ENCODE assay signal across 14 cellular contexts in the genomic region with DNA sequence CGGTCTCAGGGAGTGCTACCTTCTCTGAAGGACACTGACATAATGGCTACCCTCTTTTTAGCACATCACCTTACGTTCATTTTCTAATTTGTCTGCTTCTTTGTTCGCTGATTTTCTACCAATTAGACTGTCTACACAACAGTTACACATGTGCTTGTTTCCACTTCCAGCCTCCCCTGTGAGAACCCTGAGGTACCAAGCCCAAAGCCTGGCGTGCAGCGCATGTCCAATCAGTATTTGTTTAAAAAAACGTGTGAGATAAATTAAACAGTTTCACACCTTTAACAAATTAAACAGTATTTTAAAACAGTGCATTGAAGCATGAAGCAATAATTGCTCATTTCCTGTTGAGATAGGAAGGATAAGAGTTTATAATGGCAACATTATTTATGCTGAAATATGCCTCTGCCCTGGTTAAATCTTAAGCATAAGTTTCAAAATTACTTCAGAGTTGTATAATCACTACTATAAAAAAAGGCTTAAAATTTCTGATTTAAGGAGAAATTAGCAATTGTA.
"Had no signal": no experiment of that assay in that cellular context is flagged by ENCODE, and none has a peak within 500 bp of the region (broad histone marks: within the 10 kb centered on the region; RNA-seq: fewer than 3 reads in every experiment).

No MANE protein-coding gene starts in this region.

- H3K9me3 ChIP-seq: ascending aorta, colonic mucosa, thyroid gland had no signal

- H3K27ac Mint-ChIP-seq: activated naive CD8-positive, alpha-beta T cell treated with anti-CD3 and anti-CD28 coated beads, Interleukin-2, amount 10 ng/mL, durations not matched to agents 7 days and 5 days; mesothelial cell of epicardium had no signal

- H3K4me3 Mint-ChIP-seq: activated naive CD8-positive, alpha-beta T cell treated with anti-CD3 and anti-CD28 coated beads, Interleukin-2, amount 10 ng/mL, durations not matched to agents 7 days and 5 days; activated T-cell treated with anti-CD3 and anti-CD28 coated beads, Interleukin-2, amount 50 U/mL, for 4 hours; mesothelial cell of epicardium had no signal

- H3K27me3 ChIP-seq: ascending aorta, cardiac muscle cell, colonic mucosa, thyroid gland had no signal

- H3K36me3 Mint-ChIP-seq: mesothelial cell of epicardium had no signal

- H3K36me3 ChIP-seq: cardiac muscle cell, colonic mucosa, thyroid gland had no signal

- DNase-seq: activated CD4-positive, alpha-beta T cell treated with anti-CD3 and anti-CD28 coated beads, Interleukin-2, amount 50 U/mL, for 48 hours; activated CD4-positive, CD25-positive, alpha-beta regulatory T cell treated with anti-CD3 and anti-CD28 coated beads, Interleukin-2, amount 50 U/mL, for 72 hours; activated naive CD8-positive, alpha-beta T cell treated with anti-CD3 and anti-CD28 coated beads, Interleukin-2, amount 10 ng/mL, durations not matched to agents 7 days and 5 days; activated T-cell treated with anti-CD3 and anti-CD28 coated beads, Interleukin-2, amount 50 U/mL, for 4 hours; colonic mucosa; effector CD4-positive, alpha-beta T cell; retina; stimulated activated CD4-positive, alpha-beta T cell treated with anti-CD3 and anti-CD28 coated beads, Interleukin-15, amount 100 ng/mL, for 24 hours; stimulated activated CD4-positive, alpha-beta T cell treated with anti-CD3 and anti-CD28 coated beads, Interleukin-4, amount 100 ng/mL, for 4 hours; thyroid gland had no signal

- H3K4me1 ChIP-seq: colonic mucosa, thyroid gland had no signal

- H3K27ac ChIP-seq: cardiac muscle cell, colonic mucosa, epithelial cell of prostate, thyroid gland had no signal

- H3K4me3 ChIP-seq: ascending aorta, cardiac muscle cell, colonic mucosa, thyroid gland had no signal

- H3K27me3 Mint-ChIP-seq: activated naive CD8-positive, alpha-beta T cell treated with anti-CD3 and anti-CD28 coated beads, Interleukin-2, amount 10 ng/mL, durations not matched to agents 7 days and 5 days had no signal

- H3K9me3 Mint-ChIP-seq: activated naive CD8-positive, alpha-beta T cell treated with anti-CD3 and anti-CD28 coated beads, Interleukin-2, amount 10 ng/mL, durations not matched to agents 7 days and 5 days; activated T-cell treated with anti-CD3 and anti-CD28 coated beads, Interleukin-2, amount 50 U/mL, for 4 hours; mesothelial cell of epicardium had no signal

- ATAC-seq: activated T-cell treated with anti-CD3 and anti-CD28 coated beads, Interleukin-2, amount 50 U/mL, for 4 hours had no signal
